1 cellular context compared by ENCODE assay signal in the genomic region with DNA sequence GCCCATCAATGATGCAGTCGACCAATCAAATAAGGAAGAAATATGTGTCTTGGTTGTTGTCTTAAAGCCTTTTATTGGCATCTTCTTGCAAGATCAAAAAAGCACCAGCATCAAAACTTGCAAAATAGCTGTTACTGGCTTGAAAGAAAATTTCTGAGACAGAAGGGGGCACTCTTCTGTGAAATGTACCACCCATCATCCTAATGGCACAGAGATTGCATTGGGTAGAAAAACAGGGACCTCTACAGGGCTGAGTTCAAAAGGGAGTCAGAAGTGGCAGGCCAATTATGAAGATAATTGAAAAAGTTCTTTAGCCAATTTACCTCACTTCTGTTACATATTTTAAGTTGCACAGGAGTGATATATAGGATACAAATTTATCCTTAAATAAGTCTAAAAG.
TF ChIP-seq lines count a peak whose summit lies in the region.

No MANE protein-coding gene starts in this region.

TF ChIP-seq in GM23338, 12 proteins besides CTCF, POLR2A, EP300 and RAD21 (continued from another document):
- TF ChIP-seq, protein P1, sequence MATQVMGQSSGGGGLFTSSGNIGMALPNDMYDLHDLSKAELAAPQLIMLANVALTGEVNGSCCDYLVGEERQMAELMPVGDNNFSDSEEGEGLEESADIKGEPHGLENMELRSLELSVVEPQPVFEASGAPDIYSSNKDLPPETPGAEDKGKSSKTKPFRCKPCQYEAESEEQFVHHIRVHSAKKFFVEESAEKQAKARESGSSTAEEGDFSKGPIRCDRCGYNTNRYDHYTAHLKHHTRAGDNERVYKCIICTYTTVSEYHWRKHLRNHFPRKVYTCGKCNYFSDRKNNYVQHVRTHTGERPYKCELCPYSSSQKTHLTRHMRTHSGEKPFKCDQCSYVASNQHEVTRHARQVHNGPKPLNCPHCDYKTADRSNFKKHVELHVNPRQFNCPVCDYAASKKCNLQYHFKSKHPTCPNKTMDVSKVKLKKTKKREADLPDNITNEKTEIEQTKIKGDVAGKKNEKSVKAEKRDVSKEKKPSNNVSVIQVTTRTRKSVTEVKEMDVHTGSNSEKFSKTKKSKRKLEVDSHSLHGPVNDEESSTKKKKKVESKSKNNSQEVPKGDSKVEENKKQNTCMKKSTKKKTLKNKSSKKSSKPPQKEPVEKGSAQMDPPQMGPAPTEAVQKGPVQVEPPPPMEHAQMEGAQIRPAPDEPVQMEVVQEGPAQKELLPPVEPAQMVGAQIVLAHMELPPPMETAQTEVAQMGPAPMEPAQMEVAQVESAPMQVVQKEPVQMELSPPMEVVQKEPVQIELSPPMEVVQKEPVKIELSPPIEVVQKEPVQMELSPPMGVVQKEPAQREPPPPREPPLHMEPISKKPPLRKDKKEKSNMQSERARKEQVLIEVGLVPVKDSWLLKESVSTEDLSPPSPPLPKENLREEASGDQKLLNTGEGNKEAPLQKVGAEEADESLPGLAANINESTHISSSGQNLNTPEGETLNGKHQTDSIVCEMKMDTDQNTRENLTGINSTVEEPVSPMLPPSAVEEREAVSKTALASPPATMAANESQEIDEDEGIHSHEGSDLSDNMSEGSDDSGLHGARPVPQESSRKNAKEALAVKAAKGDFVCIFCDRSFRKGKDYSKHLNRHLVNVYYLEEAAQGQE (IDR thresholded peaks at IDR 0.05; ENCODE audit: unreplicated experiment): no peak
- TF ChIP-seq ZNF331 (CRISPR knock-in tag; IDR thresholded peaks at IDR 0.05; ENCODE audit: low read depth) (no peak), ZNF114 (CRISPR knock-in tag; IDR thresholded peaks at IDR 0.05) (no peak), CREB1 (CRISPR knock-in tag; IDR thresholded peaks at IDR 0.05; ENCODE audit: low read depth) (no peak), EZH2 (IDR thresholded peaks at IDR 0.05; ENCODE audit: low read depth, unreplicated experiment) (no peak), POLR2AphosphoS5 (IDR thresholded peaks at IDR 0.05; ENCODE audit: low read depth) (no peak), JUNB (IDR thresholded peaks at IDR 0.05; ENCODE audit: unreplicated experiment) (no peak), STAT1 (IDR thresholded peaks at IDR 0.05; ENCODE audit: unreplicated experiment) (no peak)
- TF ChIP-seq, protein P2, sequence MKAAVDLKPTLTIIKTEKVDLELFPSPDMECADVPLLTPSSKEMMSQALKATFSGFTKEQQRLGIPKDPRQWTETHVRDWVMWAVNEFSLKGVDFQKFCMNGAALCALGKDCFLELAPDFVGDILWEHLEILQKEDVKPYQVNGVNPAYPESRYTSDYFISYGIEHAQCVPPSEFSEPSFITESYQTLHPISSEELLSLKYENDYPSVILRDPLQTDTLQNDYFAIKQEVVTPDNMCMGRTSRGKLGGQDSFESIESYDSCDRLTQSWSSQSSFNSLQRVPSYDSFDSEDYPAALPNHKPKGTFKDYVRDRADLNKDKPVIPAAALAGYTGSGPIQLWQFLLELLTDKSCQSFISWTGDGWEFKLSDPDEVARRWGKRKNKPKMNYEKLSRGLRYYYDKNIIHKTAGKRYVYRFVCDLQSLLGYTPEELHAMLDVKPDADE (IDR thresholded peaks at IDR 0.05): no peak
